Comparison of ENCODE assay signal across 20 cellular contexts in the genomic region with DNA sequence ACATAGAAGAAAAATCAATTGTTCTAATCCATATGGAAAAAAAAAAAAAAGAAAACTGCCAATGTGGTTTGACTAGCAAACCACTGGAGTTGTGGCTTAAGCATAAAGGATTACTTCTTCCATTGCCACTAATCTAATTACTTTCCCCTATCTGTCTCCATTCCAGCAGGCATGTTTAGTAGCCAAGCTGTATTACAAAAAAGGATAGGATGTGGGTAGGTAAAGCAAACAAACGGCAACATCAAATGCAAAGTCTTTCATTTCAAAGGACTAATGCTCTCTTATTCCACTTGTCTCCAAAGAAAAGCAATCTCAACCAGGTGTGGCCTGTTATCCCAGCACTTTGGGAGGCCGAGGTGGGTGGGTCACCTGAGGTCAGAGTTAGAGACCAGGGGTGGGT. TPM values are rescaled to one million over a fixed set of nuclear protein-coding genes. Genes with fewer than 3 reads are reported as not detected.
DNase-seq lines count a peak whose midpoint lies in the region; ATAC-seq, FAIRE-seq and TF ChIP-seq lines count a peak whose summit lies in the region.
"Had no signal": no experiment of that assay in that cellular context is flagged by ENCODE, and none has a peak within 500 bp of the region (broad histone marks: within the 10 kb centered on the region; RNA-seq: fewer than 3 reads in every experiment).

No MANE protein-coding gene starts in this region.

- peak overlapping the region; percentile 59 for H3K27ac ChIP-seq in cardiac muscle cell
- H3K27ac ChIP-seq: A549, C4-2B, HL-60 had no signal

- H3K9me3 ChIP-seq in cardiac muscle cell (ENCODE audit: low read depth): no peaks in the 10 kb centered on the region
- H3K9me3 ChIP-seq: A549, BE2C, HAP-1 had no signal

- no peak for ATAC-seq in GM19324 (IDR thresholded peaks at IDR 0.05; ENCODE audit: low FRiP score, unreplicated experiment)
- ATAC-seq: A549, K562 had no signal

- no peak overlapping the region for H3K4me3 ChIP-seq in cardiac muscle cell
- H3K4me3 ChIP-seq: A549, HAP-1, K562 had no signal

- DNase-seq in cardiac muscle cell (ENCODE audit: low read depth in 1 of 2, low spot score in 1 of 2) (no peak), cardiac septum (ENCODE audit: low spot score) (no peak), NCI-H82 treated with DMSO at 0.1 percent for 48 hours (lab: John Stamatoyannopoulos, UW; ENCODE audit: unreplicated experiment) (peak; percentile 96), astrocyte of the hippocampus (ENCODE audit: low read depth, low spot score) (peak; percentile 32), NCI-H524 treated with DMSO at 0.1 percent for 48 hours (lab: John Stamatoyannopoulos, UW) (no peak), DMS114 treated with DMSO at 0.1 percent for 48 hours (lab: John Stamatoyannopoulos, UW; ENCODE audit: unreplicated experiment) (no peak)
- DNase-seq: BE2C, DMS79 treated with DMSO at 0.1 percent for 48 hours, EL, GDM1 had no signal

- no peak for TF ChIP-seq CTCF in cardiac muscle cell (IDR thresholded peaks at IDR 0.05; ENCODE audit: low read depth, low read length)

- H3K27me3 ChIP-seq in cardiac muscle cell: no peaks in the 10 kb centered on the region
- H3K27me3 ChIP-seq: BE2C had no signal

- no peaks in the 10 kb centered on the region for H3K36me3 ChIP-seq in cardiac muscle cell
- H3K36me3 ChIP-seq: BE2C, HAP-1 had no signal

- FAIRE-seq in G401.6 (lab: Jason Lieb, UNC): peak; percentile 70
- FAIRE-seq: GM19239, H1, K562 had no signal

- intact Hi-C loops in cardiac septum (cut with DNase I): no loop called here

- peaks cover 50% of the 10 kb centered on the region for H3K4me1 ChIP-seq in cardiac muscle cell (ENCODE audit: low read depth)
- H3K4me1 ChIP-seq: HAP-1 had no signal

RNA-seq across cellular contexts. Expression of a gene that starts 36.5 kb away (rescaled TPM):
- total RNA-seq in cardiac muscle cell (492 and 682 TPM in 2 replicates), cardiac septum (906 TPM)
- polyA plus RNA-seq in cardiac muscle cell: 103 and 173 TPM in 2 replicates
- total RNA-seq: K562 had no signal
- polyA plus RNA-seq: CD4-positive, alpha-beta memory T cell; K562 had no signal

Comparison
In these comparisons a context has a peak if more than half of its experiments do, and no peak if none do; other contexts are left out.
1. DNase-seq: peak in NCI-H82 treated with DMSO at 0.1 percent for 48 hours (single experiment) and astrocyte of the hippocampus (single experiment); none in cardiac muscle cell (0 of 2), cardiac septum (single experiment), NCI-H524 treated with DMSO at 0.1 percent for 48 hours (single experiment) and DMS114 treated with DMSO at 0.1 percent for 48 hours (single experiment).